ENCODE assay signal across 8 cellular contexts in the genomic region with DNA sequence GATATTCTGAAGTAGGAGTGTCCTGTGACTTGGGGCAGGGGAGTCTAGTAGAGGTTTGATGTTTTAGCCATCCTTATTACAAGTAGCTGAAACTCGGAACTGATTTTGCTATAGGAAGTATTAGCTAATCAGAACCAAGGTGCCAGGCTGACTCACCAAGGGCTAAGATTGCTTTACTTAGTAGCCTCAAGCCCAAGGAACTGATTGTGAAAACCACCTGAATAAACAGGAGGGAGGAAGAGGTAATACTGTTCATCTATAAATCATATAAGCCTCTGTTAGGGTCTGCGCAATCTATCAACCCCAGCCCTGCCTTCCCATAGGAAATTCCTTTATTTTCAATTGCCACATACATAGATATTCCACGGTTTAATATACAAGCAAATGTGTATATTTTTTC. TPM values are rescaled to one million over a fixed set of nuclear protein-coding genes. Genes with fewer than 3 reads are reported as not detected.
DNase-seq lines count a peak whose midpoint lies in the region; ATAC-seq and TF ChIP-seq lines count a peak whose summit lies in the region.

No MANE protein-coding gene starts in this region.

- intact Hi-C loops in PC-3 (cut with micrococcal nuclease) = no loop called here
- intact Hi-C loops in prostate gland (cut with DNase I) = loop anchor here (5.0 kb wide), 2 partner anchors 75 to 125 kb away; partner anchors contain the start of genes ATP5F1E and NELFCD

- ATAC-seq in PC-3 = peak; percentile 22; the same call in 1 of the 2 replicates
- ATAC-seq in effector memory CD8-positive, alpha-beta T cell (replicated peaks) = peak; percentile 21
- no peak for ATAC-seq in GM21825 (IDR thresholded peaks at IDR 0.05; ENCODE audit: unreplicated experiment)

- H3K36me3 Mint-ChIP-seq in effector memory CD8-positive, alpha-beta T cell (ENCODE audit: insufficient read depth) = peaks cover 95% of the 10 kb centered on the region

- no peaks in the 10 kb centered on the region; the same call in 1 of the 2 replicates for H4K20me1 ChIP-seq in PC-3 (ENCODE audit: low read length)

- peaks cover 13% of the 10 kb centered on the region for H3K79me2 ChIP-seq in PC-3 (ENCODE audit: low read length)

- peak overlapping the region; percentile 52 to 82 for H3K4me3 Mint-ChIP-seq in effector memory CD8-positive, alpha-beta T cell

- in situ Hi-C loops in GM13977 (cut with MboI; ENCODE audit: low pct_unique_long_range_greater_than_20kb, low sequenced_read_pairs, unreplicated experiment) = no loop called here

- POLR2A ChIA-PET in PC-3 (lab: Charles Lee; ENCODE audit: unreplicated experiment) = no interaction called here

- no peak overlapping the region for H3K4me2 ChIP-seq in PC-3 (ENCODE audit: low read length)

- H3K36me3 ChIP-seq in PC-3 (ENCODE audit: low read depth, low read length) (peaks cover 82% of the 10 kb centered on the region), prostate gland (peaks cover 18 to 24% of the 10 kb centered on the region in 2 donors)

- no TSS peak for BruUV-seq in PC-3 (replicated peaks; lab: Mats Ljungman, UMichigan)

- H3K9me3 ChIP-seq in PC-3 (ENCODE audit: low read length) = no peaks in the 10 kb centered on the region
- no peaks in the 10 kb centered on the region for H3K9me3 ChIP-seq in prostate gland

- H2AFZ ChIP-seq in PC-3 (ENCODE audit: low read length) = no peak overlapping the region

- no peak overlapping the region for H3K9ac ChIP-seq in PC-3 (ENCODE audit: low read length)

- H3K27me3 Mint-ChIP-seq in effector memory CD8-positive, alpha-beta T cell = no peaks in the 10 kb centered on the region

- peak; percentile 20 for DNase-seq in PC-3
- no peak for DNase-seq in effector memory CD8-positive, alpha-beta T cell
- no peak for DNase-seq in prostate gland (ENCODE audit: low spot score)
- DNase-seq in central memory CD4-positive, alpha-beta T cell = no peak
- no peak for DNase-seq in cerebellar cortex (ENCODE audit: low spot score)
- DNase-seq in GM13977 (ENCODE audit: low spot score) = no peak

- TF ChIP-seq POLR2A in GM10847 (IDR thresholded peaks at IDR 0.05; ENCODE audit: extremely low read depth, insufficient read length) = peak; percentile 2
- TF ChIP-seq POLR2A in prostate gland (IDR thresholded peaks at IDR 0.05) = no peak

- H3K27ac ChIP-seq in PC-3 (ENCODE audit: low read length) (no peak overlapping the region), prostate gland (peak overlapping the region; percentile 34 to 48)

- H3K4me1 ChIP-seq in PC-3 (ENCODE audit: insufficient read depth, low read length) (no peaks in the 10 kb centered on the region), prostate gland (replicated peaks) (peaks cover 4% of the 10 kb centered on the region)

- WGBS in prostate gland = 42% methylated on average over 3 of the region's 3 CpGs

- H3K4me3 ChIP-seq in PC-3 (ENCODE audit: low read length) (no peak overlapping the region), prostate gland (no peak overlapping the region)

- no peaks in the 10 kb centered on the region for H3F3A ChIP-seq in PC-3 (ENCODE audit: low read length, unreplicated experiment)

- no peaks in the 10 kb centered on the region for H3K9me2 ChIP-seq in PC-3 (replicated peaks; ENCODE audit: low read length)

- no peaks in the 10 kb centered on the region for H3K9me3 Mint-ChIP-seq in effector memory CD8-positive, alpha-beta T cell

- CTCF ChIA-PET in PC-3 (lab: Charles Lee) = no interaction called here

- no peak for TF ChIP-seq CTCF in PC-3 (conservative IDR thresholded peaks at IDR 0.05; ENCODE audit: low read depth, low read length)
- no peak for TF ChIP-seq CTCF in prostate gland (IDR thresholded peaks at IDR 0.05)
- no peak for TF ChIP-seq CTCF in GM13977 (IDR thresholded peaks at IDR 0.05; ENCODE audit: extremely low read depth, insufficient read depth, missing control alignments)

- peaks cover 44 to 55% of the 10 kb centered on the region in 2 donors for H3K4me1 Mint-ChIP-seq in effector memory CD8-positive, alpha-beta T cell (ENCODE audit: low read depth in 2 of 2)

- H3K27ac Mint-ChIP-seq in effector memory CD8-positive, alpha-beta T cell = peak overlapping the region; percentile 88 to 94

- H3K27me3 ChIP-seq in PC-3 (ENCODE audit: low read length) = no peaks in the 10 kb centered on the region
- H3K27me3 ChIP-seq in prostate gland (replicated peaks; ENCODE audit: insufficient read depth) = no peaks in the 10 kb centered on the region

RNA-seq across cellular contexts. Expression of gene GNAS, which starts 54.4 kb away (rescaled TPM):
- total RNA-seq in PC-3 (2014; rRNA removed) (694 and 822 TPM in 2 replicates), prostate gland (100 to 1,000 TPM; 644 to 900 TPM)

RNA-seq across cellular contexts. Expression of gene GNAS-AS1, which starts 56.2 kb away (rescaled TPM):
- total RNA-seq in PC-3 (2014; rRNA removed) (0.11 TPM in 1 of 2 replicates, not detected in the other), prostate gland (1 to 10 TPM in 1 of 2 donors, under 1 TPM in 1; 0.50 to 1.8 TPM)
